1 cellular context compared by ENCODE assay signal in the genomic region with DNA sequence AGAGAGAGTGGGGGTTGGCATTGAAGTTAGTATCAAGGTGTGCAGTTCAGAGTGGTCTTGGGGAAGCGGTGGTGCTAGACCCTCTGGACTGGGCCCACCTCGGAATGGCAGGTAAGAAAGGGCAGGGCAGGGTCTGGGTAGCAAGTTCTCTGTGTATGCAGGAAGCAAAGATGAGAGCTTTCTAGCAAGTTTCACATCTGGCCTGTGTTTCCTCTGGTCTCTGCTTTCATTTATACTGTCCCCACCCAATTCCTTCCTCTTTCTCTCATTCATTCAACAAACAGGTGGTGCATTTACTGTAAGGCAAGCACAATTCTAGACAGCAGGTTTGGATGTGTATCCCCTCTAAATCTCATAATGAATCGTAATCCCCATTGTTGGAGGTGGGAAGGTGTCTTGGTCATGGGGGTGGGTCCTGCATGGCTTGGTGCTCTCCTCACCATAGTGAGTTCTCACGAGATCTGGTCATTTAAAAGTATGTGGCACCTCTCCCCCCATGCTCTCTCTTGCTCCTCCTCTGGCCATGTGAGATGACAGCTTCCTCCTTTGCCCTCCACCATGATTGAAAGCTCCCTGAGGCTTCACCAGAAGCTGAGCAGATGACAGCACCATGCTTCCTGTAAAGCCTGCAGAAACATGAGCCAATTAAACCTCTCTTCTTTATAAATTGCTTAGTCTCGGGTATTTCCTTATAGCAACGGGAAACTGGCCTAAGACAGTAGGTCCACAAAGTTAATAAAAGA.
TF ChIP-seq lines count a peak whose summit lies in the region.

No MANE protein-coding gene starts in this region.

TF ChIP-seq in HepG2, 621 proteins besides CTCF, POLR2A, EP300 and RAD21:
- TF ChIP-seq, protein P1, sequence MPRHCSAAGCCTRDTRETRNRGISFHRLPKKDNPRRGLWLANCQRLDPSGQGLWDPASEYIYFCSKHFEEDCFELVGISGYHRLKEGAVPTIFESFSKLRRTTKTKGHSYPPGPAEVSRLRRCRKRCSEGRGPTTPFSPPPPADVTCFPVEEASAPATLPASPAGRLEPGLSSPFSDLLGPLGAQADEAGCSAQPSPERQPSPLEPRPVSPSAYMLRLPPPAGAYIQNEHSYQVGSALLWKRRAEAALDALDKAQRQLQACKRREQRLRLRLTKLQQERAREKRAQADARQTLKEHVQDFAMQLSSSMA (CRISPR knock-in tag; IDR thresholded peaks at IDR 0.05), result peak; percentile 21; the same call in 1 of the 2 replicates
- TF ChIP-seq ZNF3 (CRISPR knock-in tag; IDR thresholded peaks at IDR 0.05) (0 out of 2 replicates have a peak, but pooled peaks have one; percentile 69), ZMYM2 (CRISPR knock-in tag; IDR thresholded peaks at IDR 0.05) (0 out of 2 replicates have a peak, but pooled peaks have one; percentile 17), ZNF430 (CRISPR knock-in tag; IDR thresholded peaks at IDR 0.05) (no peak), ZNF776 (CRISPR knock-in tag; IDR thresholded peaks at IDR 0.05) (peak; percentile 95; the same call in 1 of the 2 replicates), ZNF260 (CRISPR knock-in tag; IDR thresholded peaks at IDR 0.05; ENCODE audit: borderline replicate concordance, low read depth) (no peak), PPARG (CRISPR knock-in tag; conservative IDR thresholded peaks at IDR 0.05) (no peak), CHD4 (IDR thresholded peaks at IDR 0.05; ENCODE audit: borderline replicate concordance, low read length) (no peak), ZNF737 (CRISPR knock-in tag; IDR thresholded peaks at IDR 0.05; ENCODE audit: borderline replicate concordance) (no peak), ZNF136 (CRISPR knock-in tag; IDR thresholded peaks at IDR 0.05; ENCODE audit: low read depth) (no peak)
- TF ChIP-seq, protein P2, sequence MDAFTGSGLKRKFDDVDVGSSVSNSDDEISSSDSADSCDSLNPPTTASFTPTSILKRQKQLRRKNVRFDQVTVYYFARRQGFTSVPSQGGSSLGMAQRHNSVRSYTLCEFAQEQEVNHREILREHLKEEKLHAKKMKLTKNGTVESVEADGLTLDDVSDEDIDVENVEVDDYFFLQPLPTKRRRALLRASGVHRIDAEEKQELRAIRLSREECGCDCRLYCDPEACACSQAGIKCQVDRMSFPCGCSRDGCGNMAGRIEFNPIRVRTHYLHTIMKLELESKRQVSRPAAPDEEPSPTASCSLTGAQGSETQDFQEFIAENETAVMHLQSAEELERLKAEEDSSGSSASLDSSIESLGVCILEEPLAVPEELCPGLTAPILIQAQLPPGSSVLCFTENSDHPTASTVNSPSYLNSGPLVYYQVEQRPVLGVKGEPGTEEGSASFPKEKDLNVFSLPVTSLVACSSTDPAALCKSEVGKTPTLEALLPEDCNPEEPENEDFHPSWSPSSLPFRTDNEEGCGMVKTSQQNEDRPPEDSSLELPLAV (CRISPR knock-in tag; conservative IDR thresholded peaks at IDR 0.05; ENCODE audit: low read depth), result no peak
TF ChIP-seq in HepG2: peak in this region for 4.
